Comparison of ENCODE assay signal across 2 cellular contexts in the genomic region with DNA sequence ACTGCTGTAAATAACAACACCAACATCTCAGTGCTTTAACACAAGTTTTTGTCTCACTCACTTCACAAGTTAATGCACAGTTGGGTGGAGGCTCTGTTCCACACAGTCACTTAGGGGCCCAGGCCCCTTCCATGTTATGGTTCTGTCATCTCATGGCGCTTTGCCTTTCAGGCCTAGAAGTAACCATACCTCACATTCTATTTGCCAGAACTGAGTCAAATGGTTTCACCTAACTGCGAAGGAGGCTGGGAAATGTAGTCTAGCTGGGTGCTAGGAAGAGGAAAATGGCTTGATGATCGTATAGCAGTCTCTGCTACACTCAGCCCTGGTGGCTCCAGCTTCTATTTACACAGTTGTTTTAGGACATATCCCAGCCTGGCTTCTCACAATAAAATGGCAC.
TF ChIP-seq lines count a peak whose summit lies in the region.

No MANE protein-coding gene starts in this region.

TF ChIP-seq in SK-N-SH treated with all-trans-retinoic acid at 6 μM for 48 hours, 23 proteins besides CTCF, POLR2A, EP300 and RAD21 (continued from another document):
- TF ChIP-seq, protein P1, sequence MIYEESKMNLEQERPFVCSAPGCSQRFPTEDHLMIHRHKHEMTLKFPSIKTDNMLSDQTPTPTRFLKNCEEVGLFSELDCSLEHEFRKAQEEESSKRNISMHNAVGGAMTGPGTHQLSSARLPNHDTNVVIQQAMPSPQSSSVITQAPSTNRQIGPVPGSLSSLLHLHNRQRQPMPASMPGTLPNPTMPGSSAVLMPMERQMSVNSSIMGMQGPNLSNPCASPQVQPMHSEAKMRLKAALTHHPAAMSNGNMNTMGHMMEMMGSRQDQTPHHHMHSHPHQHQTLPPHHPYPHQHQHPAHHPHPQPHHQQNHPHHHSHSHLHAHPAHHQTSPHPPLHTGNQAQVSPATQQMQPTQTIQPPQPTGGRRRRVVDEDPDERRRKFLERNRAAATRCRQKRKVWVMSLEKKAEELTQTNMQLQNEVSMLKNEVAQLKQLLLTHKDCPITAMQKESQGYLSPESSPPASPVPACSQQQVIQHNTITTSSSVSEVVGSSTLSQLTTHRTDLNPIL (CRISPR knock-in tag; IDR thresholded peaks at IDR 0.05; ENCODE audit: low read depth), result no peak
- TF ChIP-seq ZNF70 (CRISPR knock-in tag; IDR thresholded peaks at IDR 0.05) (no peak), CSDC2 (CRISPR knock-in tag; IDR thresholded peaks at IDR 0.05) (no peak), ZFP30 (CRISPR knock-in tag; IDR thresholded peaks at IDR 0.05) (no peak), BACH2 (CRISPR knock-in tag; IDR thresholded peaks at IDR 0.05; ENCODE audit: borderline replicate concordance) (no peak), TCF4 (CRISPR knock-in tag; IDR thresholded peaks at IDR 0.05; ENCODE audit: borderline replicate concordance) (no peak), ZC3H10 (CRISPR knock-in tag; IDR thresholded peaks at IDR 0.05) (no peak), SNAI2 (CRISPR knock-in tag; IDR thresholded peaks at IDR 0.05) (no peak), TOX (CRISPR knock-in tag; IDR thresholded peaks at IDR 0.05; ENCODE audit: borderline replicate concordance) (no peak), ZFP3 (CRISPR knock-in tag; IDR thresholded peaks at IDR 0.05) (no peak), ISL1 (CRISPR knock-in tag; IDR thresholded peaks at IDR 0.05) (no peak), ZNF8 (CRISPR knock-in tag; IDR thresholded peaks at IDR 0.05) (no peak), ARNTL (CRISPR knock-in tag; IDR thresholded peaks at IDR 0.05; ENCODE audit: borderline replicate concordance, low read depth) (no peak)
- TF ChIP-seq, protein P2, sequence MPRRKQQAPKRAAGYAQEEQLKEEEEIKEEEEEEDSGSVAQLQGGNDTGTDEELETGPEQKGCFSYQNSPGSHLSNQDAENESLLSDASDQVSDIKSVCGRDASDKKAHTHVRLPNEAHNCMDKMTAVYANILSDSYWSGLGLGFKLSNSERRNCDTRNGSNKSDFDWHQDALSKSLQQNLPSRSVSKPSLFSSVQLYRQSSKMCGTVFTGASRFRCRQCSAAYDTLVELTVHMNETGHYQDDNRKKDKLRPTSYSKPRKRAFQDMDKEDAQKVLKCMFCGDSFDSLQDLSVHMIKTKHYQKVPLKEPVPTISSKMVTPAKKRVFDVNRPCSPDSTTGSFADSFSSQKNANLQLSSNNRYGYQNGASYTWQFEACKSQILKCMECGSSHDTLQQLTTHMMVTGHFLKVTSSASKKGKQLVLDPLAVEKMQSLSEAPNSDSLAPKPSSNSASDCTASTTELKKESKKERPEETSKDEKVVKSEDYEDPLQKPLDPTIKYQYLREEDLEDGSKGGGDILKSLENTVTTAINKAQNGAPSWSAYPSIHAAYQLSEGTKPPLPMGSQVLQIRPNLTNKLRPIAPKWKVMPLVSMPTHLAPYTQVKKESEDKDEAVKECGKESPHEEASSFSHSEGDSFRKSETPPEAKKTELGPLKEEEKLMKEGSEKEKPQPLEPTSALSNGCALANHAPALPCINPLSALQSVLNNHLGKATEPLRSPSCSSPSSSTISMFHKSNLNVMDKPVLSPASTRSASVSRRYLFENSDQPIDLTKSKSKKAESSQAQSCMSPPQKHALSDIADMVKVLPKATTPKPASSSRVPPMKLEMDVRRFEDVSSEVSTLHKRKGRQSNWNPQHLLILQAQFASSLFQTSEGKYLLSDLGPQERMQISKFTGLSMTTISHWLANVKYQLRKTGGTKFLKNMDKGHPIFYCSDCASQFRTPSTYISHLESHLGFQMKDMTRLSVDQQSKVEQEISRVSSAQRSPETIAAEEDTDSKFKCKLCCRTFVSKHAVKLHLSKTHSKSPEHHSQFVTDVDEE (CRISPR knock-in tag; IDR thresholded peaks at IDR 0.05), result no peak
TF ChIP-seq in SK-N-SH treated with all-trans-retinoic acid at 6 μM for 48 hours: peak in this region for 0.

TF ChIP-seq in SK-N-SH, 30 proteins besides CTCF, POLR2A, EP300 and RAD21 (continued from another document):
- TF ChIP-seq, protein P3, sequence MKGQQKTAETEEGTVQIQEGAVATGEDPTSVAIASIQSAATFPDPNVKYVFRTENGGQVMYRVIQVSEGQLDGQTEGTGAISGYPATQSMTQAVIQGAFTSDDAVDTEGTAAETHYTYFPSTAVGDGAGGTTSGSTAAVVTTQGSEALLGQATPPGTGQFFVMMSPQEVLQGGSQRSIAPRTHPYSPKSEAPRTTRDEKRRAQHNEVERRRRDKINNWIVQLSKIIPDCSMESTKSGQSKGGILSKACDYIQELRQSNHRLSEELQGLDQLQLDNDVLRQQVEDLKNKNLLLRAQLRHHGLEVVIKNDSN (IDR thresholded peaks at IDR 0.05; ENCODE audit: borderline replicate concordance, low read depth), result no peak
- TF ChIP-seq TCF12 (IDR thresholded peaks at IDR 0.05) (no peak), CHD2 (IDR thresholded peaks at IDR 0.05; ENCODE audit: low read length, partially characterized antibody) (no peak), RFX5 (IDR thresholded peaks at IDR 0.05; ENCODE audit: low read length) (no peak), NFIC (IDR thresholded peaks at IDR 0.05; ENCODE audit: borderline replicate concordance) (no peak), EZH2phosphoT487 (IDR thresholded peaks at IDR 0.05; ENCODE audit: borderline replicate concordance, low read depth) (no peak), JUND (IDR thresholded peaks at IDR 0.05) (no peak)
- TF ChIP-seq, protein P4, sequence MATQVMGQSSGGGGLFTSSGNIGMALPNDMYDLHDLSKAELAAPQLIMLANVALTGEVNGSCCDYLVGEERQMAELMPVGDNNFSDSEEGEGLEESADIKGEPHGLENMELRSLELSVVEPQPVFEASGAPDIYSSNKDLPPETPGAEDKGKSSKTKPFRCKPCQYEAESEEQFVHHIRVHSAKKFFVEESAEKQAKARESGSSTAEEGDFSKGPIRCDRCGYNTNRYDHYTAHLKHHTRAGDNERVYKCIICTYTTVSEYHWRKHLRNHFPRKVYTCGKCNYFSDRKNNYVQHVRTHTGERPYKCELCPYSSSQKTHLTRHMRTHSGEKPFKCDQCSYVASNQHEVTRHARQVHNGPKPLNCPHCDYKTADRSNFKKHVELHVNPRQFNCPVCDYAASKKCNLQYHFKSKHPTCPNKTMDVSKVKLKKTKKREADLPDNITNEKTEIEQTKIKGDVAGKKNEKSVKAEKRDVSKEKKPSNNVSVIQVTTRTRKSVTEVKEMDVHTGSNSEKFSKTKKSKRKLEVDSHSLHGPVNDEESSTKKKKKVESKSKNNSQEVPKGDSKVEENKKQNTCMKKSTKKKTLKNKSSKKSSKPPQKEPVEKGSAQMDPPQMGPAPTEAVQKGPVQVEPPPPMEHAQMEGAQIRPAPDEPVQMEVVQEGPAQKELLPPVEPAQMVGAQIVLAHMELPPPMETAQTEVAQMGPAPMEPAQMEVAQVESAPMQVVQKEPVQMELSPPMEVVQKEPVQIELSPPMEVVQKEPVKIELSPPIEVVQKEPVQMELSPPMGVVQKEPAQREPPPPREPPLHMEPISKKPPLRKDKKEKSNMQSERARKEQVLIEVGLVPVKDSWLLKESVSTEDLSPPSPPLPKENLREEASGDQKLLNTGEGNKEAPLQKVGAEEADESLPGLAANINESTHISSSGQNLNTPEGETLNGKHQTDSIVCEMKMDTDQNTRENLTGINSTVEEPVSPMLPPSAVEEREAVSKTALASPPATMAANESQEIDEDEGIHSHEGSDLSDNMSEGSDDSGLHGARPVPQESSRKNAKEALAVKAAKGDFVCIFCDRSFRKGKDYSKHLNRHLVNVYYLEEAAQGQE (IDR thresholded peaks at IDR 0.05; ENCODE audit: low read depth, low read length), result no peak
